ENCODE assay signal across 32 cellular contexts in genomic region chr4:6038711-6039110, GRCh38. TPM values are rescaled to one million over a fixed set of nuclear protein-coding genes. Genes with fewer than 3 reads are reported as not detected.
"Had no signal": no experiment of that assay in that cellular context is flagged by ENCODE, and none has a peak within 500 bp of the region (broad histone marks: within the 10 kb centered on the region; RNA-seq: fewer than 3 reads in every experiment).

No MANE protein-coding gene starts in this region.

- H3K4me1 Mint-ChIP-seq: activated naive CD4-positive, alpha-beta T cell treated with anti-CD3 and anti-CD28 coated beads, Interleukin-2, amount 50 U/mL, for 24 hours; activated naive CD8-positive, alpha-beta T cell treated with anti-CD3 and anti-CD28 coated beads for 36 hours; activated naive CD8-positive, alpha-beta T cell treated with anti-CD3 and anti-CD28 coated beads, Interleukin-2, amount 50 U/mL, for 24 hours had no signal

- H3K36me3 ChIP-seq: adrenal gland, esophagus muscularis mucosa, gastrocnemius medialis had no signal

- H3K27me3 Mint-ChIP-seq: activated CD4-positive, alpha-beta T cell treated with anti-CD3 and anti-CD28 coated beads, Interleukin-2, amount 10 ng/mL, durations not matched to agents 24 days and 14 days; activated CD8-positive, alpha-beta memory T cell treated with anti-CD3 and anti-CD28 coated beads, Interleukin-2, amount 10 ng/mL, durations not matched to agents 7 days and 5 days; activated naive CD4-positive, alpha-beta T cell treated with anti-CD3 and anti-CD28 coated beads, Interleukin-2, amount 50 U/mL, for 24 hours; activated naive CD8-positive, alpha-beta T cell treated with anti-CD3 and anti-CD28 coated beads, Interleukin-2, amount 50 U/mL, for 24 hours; dendritic cell treated with granulocyte-macrophage colony-stimulating factor and Interleukin-4, amounts not matched to agents 40 ng/mL and 50 ng/mL, for 4 days had no signal

- H3K9me3 Mint-ChIP-seq: activated CD4-positive, alpha-beta memory T cell treated with anti-CD3 and anti-CD28 coated beads for 36 hours; activated CD4-positive, alpha-beta T cell treated with anti-CD3 and anti-CD28 coated beads, Interleukin-2, amount 10 ng/mL, durations not matched to agents 24 days and 14 days; activated naive CD4-positive, alpha-beta T cell treated with anti-CD3 and anti-CD28 coated beads for 36 hours; activated naive CD4-positive, alpha-beta T cell treated with anti-CD3 and anti-CD28 coated beads, Interleukin-2, amount 50 U/mL, for 24 hours; activated naive CD8-positive, alpha-beta T cell treated with anti-CD3 and anti-CD28 coated beads for 36 hours; activated naive CD8-positive, alpha-beta T cell treated with anti-CD3 and anti-CD28 coated beads, Interleukin-2, amount 50 U/mL, for 24 hours; activated T-helper 1 cell treated with anti-CD3 and anti-CD28 coated beads, Interleukin-12 subunit alpha, Interleukin-12 subunit beta, Interleukin-2, Interleukin-4 antibody, amounts not matched to agents 30 ng/mL and 10 ng/mL and 1 ng/mL, durations not matched to agents 14 hours and 24 hours and 36 hours; activated T-helper 2 cell treated with anti-CD3 and anti-CD28 coated beads, Interferon-gamma antibody, Interleukin-2, Interleukin-4, amounts not matched to agents 10 μg/mL and 5 μg/mL and 100 μg/mL, durations not matched to agents 14 hours and 24 hours and 36 hours; dendritic cell treated with granulocyte-macrophage colony-stimulating factor and Interleukin-4, amounts not matched to agents 40 ng/mL and 50 ng/mL, for 4 days had no signal

- H3K36me3 Mint-ChIP-seq: activated CD4-positive, alpha-beta memory T cell treated with anti-CD3 and anti-CD28 coated beads for 36 hours; activated naive CD4-positive, alpha-beta T cell treated with anti-CD3 and anti-CD28 coated beads, Interleukin-2, amount 50 U/mL, for 24 hours; activated naive CD8-positive, alpha-beta T cell treated with anti-CD3 and anti-CD28 coated beads for 36 hours had no signal

- H3K4me3 Mint-ChIP-seq: activated CD4-positive, alpha-beta memory T cell treated with anti-CD3 and anti-CD28 coated beads for 36 hours; activated CD4-positive, alpha-beta T cell treated with anti-CD3 and anti-CD28 coated beads for 36 hours; activated CD4-positive, alpha-beta T cell treated with anti-CD3 and anti-CD28 coated beads, Interleukin-2, amount 10 ng/mL, durations not matched to agents 24 days and 14 days; activated CD8-positive, alpha-beta memory T cell treated with anti-CD3 and anti-CD28 coated beads, Interleukin-2, amount 10 ng/mL, durations not matched to agents 7 days and 5 days; activated CD8-positive, alpha-beta T cell treated with anti-CD3 and anti-CD28 coated beads, Interleukin-2, amount 10 ng/mL, durations not matched to agents 7 days and 5 days; activated naive CD4-positive, alpha-beta T cell treated with anti-CD3 and anti-CD28 coated beads for 36 hours; activated naive CD4-positive, alpha-beta T cell treated with anti-CD3 and anti-CD28 coated beads, Interleukin-2, amount 50 U/mL, for 24 hours; activated naive CD8-positive, alpha-beta T cell treated with anti-CD3 and anti-CD28 coated beads for 36 hours; activated naive CD8-positive, alpha-beta T cell treated with anti-CD3 and anti-CD28 coated beads, Interleukin-2, amount 50 U/mL, for 24 hours; activated T-helper 1 cell treated with anti-CD3 and anti-CD28 coated beads, Interleukin-12 subunit alpha, Interleukin-12 subunit beta, Interleukin-2, Interleukin-4 antibody, amounts not matched to agents 30 ng/mL and 10 ng/mL and 1 ng/mL, durations not matched to agents 14 hours and 24 hours and 36 hours; dendritic cell treated with granulocyte-macrophage colony-stimulating factor and Interleukin-4, amounts not matched to agents 40 ng/mL and 50 ng/mL, for 4 days had no signal

- DNase-seq: activated CD4-positive, alpha-beta memory T cell treated with anti-CD3 and anti-CD28 coated beads for 36 hours; activated CD4-positive, alpha-beta T cell treated with anti-CD3 and anti-CD28 coated beads for 36 hours; activated CD4-positive, alpha-beta T cell treated with anti-CD3 and anti-CD28 coated beads, Interleukin-2, amount 10 ng/mL, durations not matched to agents 24 days and 14 days; activated CD4-positive, CD25-positive, alpha-beta regulatory T cell; activated CD4-positive, CD25-positive, alpha-beta regulatory T cell treated with anti-CD3 and anti-CD28 coated beads, Interleukin-2, amount 50 U/mL, for 72 hours; activated CD8-positive, alpha-beta memory T cell treated with anti-CD3 and anti-CD28 coated beads, Interleukin-2, amount 10 ng/mL, durations not matched to agents 7 days and 5 days; activated CD8-positive, alpha-beta memory T cell treated with anti-CD3 and anti-CD28 coated beads, Interleukin-2, amount 50 U/mL, for 4 hours; activated CD8-positive, alpha-beta T cell treated with anti-CD3 and anti-CD28 coated beads, Interleukin-2, amount 10 ng/mL, durations not matched to agents 7 days and 5 days; activated effector memory CD4-positive, alpha-beta T cell treated with anti-CD3 and anti-CD28 coated beads, Interleukin-2, amount 50 U/mL, for 16 hours; activated naive CD4-positive, alpha-beta T cell treated with anti-CD3 and anti-CD28 coated beads for 36 hours; activated naive CD8-positive, alpha-beta T cell treated with anti-CD3 and anti-CD28 coated beads for 36 hours; activated naive CD8-positive, alpha-beta T cell treated with anti-CD3 and anti-CD28 coated beads, Interleukin-2, amount 50 U/mL, for 24 hours; activated T-cell treated with anti-CD3 and anti-CD28 coated beads, Interleukin-2, amount 50 U/mL, for 1 hour; activated T-cell treated with anti-CD3 and anti-CD28 coated beads, Interleukin-2, amount 50 U/mL, for 48 hours; adrenal gland; amygdala; body of pancreas; caudate nucleus; cerebellar nuclear complex; dorsolateral prefrontal cortex; effector memory CD4-positive, alpha-beta T cell; erythroblast; foreskin keratinocyte; gastrocnemius medialis; T-helper 2 cell had no signal

- ATAC-seq: activated CD4-positive, alpha-beta T cell treated with anti-CD3 and anti-CD28 coated beads for 36 hours; activated CD8-positive, alpha-beta memory T cell treated with anti-CD3 and anti-CD28 coated beads, Interleukin-2, amount 10 ng/mL, durations not matched to agents 7 days and 5 days; activated CD8-positive, alpha-beta T cell treated with anti-CD3 and anti-CD28 coated beads, Interleukin-2, amount 10 ng/mL, durations not matched to agents 7 days and 5 days; activated naive CD8-positive, alpha-beta T cell treated with anti-CD3 and anti-CD28 coated beads, Interleukin-2, amount 50 U/mL, for 24 hours; body of pancreas; foreskin keratinocyte; gastrocnemius medialis had no signal

- H3K4me1 ChIP-seq: adrenal gland, body of pancreas, esophagus muscularis mucosa, foreskin keratinocyte, gastrocnemius medialis had no signal

- H3K4me3 ChIP-seq: adrenal gland, body of pancreas, coronary artery, dorsolateral prefrontal cortex, esophagus muscularis mucosa, gastrocnemius medialis had no signal

- H3K27me3 ChIP-seq: adrenal gland, body of pancreas, foreskin keratinocyte had no signal

- H3K27ac Mint-ChIP-seq: activated CD4-positive, alpha-beta memory T cell treated with anti-CD3 and anti-CD28 coated beads for 36 hours; activated CD4-positive, alpha-beta T cell treated with anti-CD3 and anti-CD28 coated beads for 36 hours; activated CD4-positive, alpha-beta T cell treated with anti-CD3 and anti-CD28 coated beads, Interleukin-2, amount 10 ng/mL, durations not matched to agents 24 days and 14 days; activated CD8-positive, alpha-beta memory T cell treated with anti-CD3 and anti-CD28 coated beads, Interleukin-2, amount 10 ng/mL, durations not matched to agents 7 days and 5 days; activated CD8-positive, alpha-beta T cell treated with anti-CD3 and anti-CD28 coated beads, Interleukin-2, amount 10 ng/mL, durations not matched to agents 7 days and 5 days; activated naive CD4-positive, alpha-beta T cell treated with anti-CD3 and anti-CD28 coated beads for 36 hours; activated naive CD4-positive, alpha-beta T cell treated with anti-CD3 and anti-CD28 coated beads, Interleukin-2, amount 50 U/mL, for 24 hours; activated naive CD8-positive, alpha-beta T cell treated with anti-CD3 and anti-CD28 coated beads for 36 hours; activated naive CD8-positive, alpha-beta T cell treated with anti-CD3 and anti-CD28 coated beads, Interleukin-2, amount 50 U/mL, for 24 hours; activated T-helper 1 cell treated with anti-CD3 and anti-CD28 coated beads, Interleukin-12 subunit alpha, Interleukin-12 subunit beta, Interleukin-2, Interleukin-4 antibody, amounts not matched to agents 30 ng/mL and 10 ng/mL and 1 ng/mL, durations not matched to agents 14 hours and 24 hours and 36 hours; activated T-helper 2 cell treated with anti-CD3 and anti-CD28 coated beads, Interferon-gamma antibody, Interleukin-2, Interleukin-4, amounts not matched to agents 10 μg/mL and 5 μg/mL and 100 μg/mL, durations not matched to agents 14 hours and 24 hours and 36 hours; dendritic cell treated with granulocyte-macrophage colony-stimulating factor and Interleukin-4, amounts not matched to agents 40 ng/mL and 50 ng/mL, for 4 days had no signal

- H3K9me3 ChIP-seq: adrenal gland, body of pancreas, esophagus muscularis mucosa, gastrocnemius medialis had no signal

- H3K27ac ChIP-seq: adrenal gland, body of pancreas, coronary artery, dorsolateral prefrontal cortex, esophagus muscularis mucosa, foreskin keratinocyte, gastrocnemius medialis had no signal

RNA-seq across cellular contexts. Expression of gene C4orf50, which starts 20.5 kb away (rescaled TPM):
- total RNA-seq: activated naive CD4-positive, alpha-beta T cell treated with anti-CD3 and anti-CD28 coated beads for 36 hours; activated naive CD8-positive, alpha-beta T cell treated with anti-CD3 and anti-CD28 coated beads for 36 hours; foreskin keratinocyte had no signal
- polyA plus RNA-seq: aorta, foreskin keratinocyte had no signal
